8 cellular contexts compared by ENCODE assay signal in the genomic region with DNA sequence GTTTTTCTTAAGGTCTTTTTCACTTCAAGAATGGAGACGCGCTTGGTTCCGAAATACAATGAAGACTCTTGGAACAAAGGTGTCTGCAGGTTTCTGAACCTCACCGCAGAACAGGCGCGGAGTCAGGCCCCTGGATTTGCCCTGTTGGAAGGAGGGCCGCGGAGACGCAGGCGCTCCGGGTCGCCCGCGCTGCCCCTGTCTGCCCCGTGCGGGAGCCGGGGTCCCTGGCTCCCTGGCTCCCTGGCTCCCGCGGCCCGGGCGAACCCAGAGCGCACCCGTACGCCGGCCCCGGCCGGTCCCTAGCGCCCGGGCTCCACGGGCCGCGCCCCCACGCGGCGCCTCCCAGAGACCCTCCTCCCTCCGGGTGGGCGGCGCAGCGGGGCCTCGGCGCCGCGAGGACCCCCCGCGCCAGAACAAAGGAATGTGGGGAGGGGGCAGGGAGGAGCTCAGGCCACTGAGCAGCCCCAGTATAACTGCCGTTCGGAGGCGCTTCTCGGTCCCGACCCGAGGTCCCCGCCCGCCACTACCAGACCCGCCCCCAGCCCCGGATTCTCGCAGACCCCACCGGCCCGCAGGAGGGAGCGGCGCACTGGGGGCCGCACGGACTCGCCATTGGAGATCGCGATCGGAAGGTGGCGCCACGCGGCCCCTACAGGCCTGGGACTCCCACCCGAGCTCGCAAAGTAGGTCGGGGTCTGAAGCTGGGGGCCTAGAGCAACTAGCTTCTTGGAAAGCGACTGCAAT. TPM values are rescaled to one million over a fixed set of nuclear protein-coding genes. Genes with fewer than 3 reads are reported as not detected.
DNase-seq lines count a peak whose midpoint lies in the region; ATAC-seq and TF ChIP-seq lines count a peak whose summit lies in the region.

No MANE protein-coding gene starts in this region.

- peak overlapping the region; percentile 47; the same call in 1 of the 2 replicates for H3K9ac ChIP-seq in iPS-20b (ENCODE audit: low read depth, low read length)
- peak overlapping the region; percentile 93 to 98 (median 97) for H3K9ac ChIP-seq in skeletal muscle tissue (ENCODE audit: low read depth in 1 of 3, low read length in 3 of 3)

- H3K36me3 ChIP-seq in iPS-20b (ENCODE audit: insufficient read depth, low read depth, low read length): no peaks in the 10 kb centered on the region
- H3K36me3 ChIP-seq in skeletal muscle tissue (ENCODE audit: control insufficient read depth in 3 of 3, insufficient read depth in 3 of 3, low read length in 3 of 3): no peaks in the 10 kb centered on the region

- H3K9me3 ChIP-seq in iPS-20b (ENCODE audit: insufficient read depth, low read depth, low read length): no peaks in the 10 kb centered on the region
- H3K9me3 ChIP-seq in skeletal muscle tissue (ENCODE audit: control insufficient read depth in 3 of 3, low read length in 3 of 3): no peaks in the 10 kb centered on the region

- H3K27me3 Mint-ChIP-seq in HFFc6 (ENCODE audit: insufficient read depth): peaks cover 3% of the 10 kb centered on the region; the same call in 1 of the 2 replicates

- H3K4me1 ChIP-seq in iPS-20b (ENCODE audit: insufficient read depth, low read length) (peaks cover 15% of the 10 kb centered on the region), skeletal muscle tissue (ENCODE audit: control insufficient read depth in 3 of 3, insufficient read depth in 3 of 3, low read length in 3 of 3) (peaks cover 22 to 27% (median 23%) of the 10 kb centered on the region in 3 donors)

- H3K4me3 ChIP-seq in AG09309 (ENCODE audit: control insufficient read depth, low read depth, low read length) (peak overlapping the region; percentile 78), iPS-20b (ENCODE audit: low read length) (peak overlapping the region; percentile 68), skeletal muscle tissue (ENCODE audit: low read length in 3 of 3) (peak overlapping the region; percentile 81 to 94 (median 88))

- no peaks in the 10 kb centered on the region for H3K9me3 Mint-ChIP-seq in HFFc6

- peak; percentile 55 for TF ChIP-seq CTCF in AG09309 (IDR thresholded peaks at IDR 0.05; ENCODE audit: control insufficient read depth, insufficient read depth, low read depth, low read length, missing control alignments)
- TF ChIP-seq CTCF in HFFc6 (IDR thresholded peaks at IDR 0.05): peak; percentile 72

- H3K36me3 Mint-ChIP-seq in HFFc6 (ENCODE audit: low read depth): no peaks in the 10 kb centered on the region

- ATAC-seq in GM19395 (IDR thresholded peaks at IDR 0.05; ENCODE audit: unreplicated experiment) (no peak), GM21381 (IDR thresholded peaks at IDR 0.05; ENCODE audit: unreplicated experiment) (no peak)

- H3K27ac ChIP-seq in iPS-20b (ENCODE audit: low read length) (no peak overlapping the region), skeletal muscle tissue (ENCODE audit: low read depth, low read length) (peak overlapping the region; percentile 99)

- DNase-seq in AG09309 (ENCODE audit: low read depth): no peak
- no peak for DNase-seq in HFFc6
- peak; percentile 73 for DNase-seq in astrocyte of the hippocampus (ENCODE audit: low read depth, low spot score)
- DNase-seq in NCI-H510A (lab: John Stamatoyannopoulos, UW): no peak

- peaks cover 63% of the 10 kb centered on the region for H3K27me3 ChIP-seq in iPS-20b (ENCODE audit: insufficient read depth, low read length)
- H3K27me3 ChIP-seq in skeletal muscle tissue (ENCODE audit: control insufficient read depth in 3 of 3, insufficient read depth in 3 of 3, low read length in 3 of 3): no peaks in the 10 kb centered on the region

- H3K27ac Mint-ChIP-seq in HFFc6: peak overlapping the region; percentile 95

- H3K4me1 Mint-ChIP-seq in HFFc6 (ENCODE audit: low read depth): peaks cover 72% of the 10 kb centered on the region

- peak overlapping the region; percentile 96 for H3K4me3 Mint-ChIP-seq in HFFc6

RNA-seq across cellular contexts. Expression of a gene that starts 2.4 kb away (rescaled TPM):
- 10 to 100 TPM; 11.8 to 18.5 (median 17.4) TPM for total RNA-seq in HFFc6 (2021; fragmentation: NEBNext Ultra II Directional; extraction: Animal tissue kit (Norgen Biotek cat#: 25700))
- total RNA-seq in skeletal muscle tissue: 15.1 TPM

RNA-seq across cellular contexts. Expression of a gene that starts 59.5 kb away (rescaled TPM):
- total RNA-seq in HFFc6 (2021; fragmentation: NEBNext Ultra II Directional; extraction: Animal tissue kit (Norgen Biotek cat#: 25700)): 10 to 100 TPM in 4 of 6 experiments, 1 to 10 TPM in 2; 9.8 to 11.3 (median 10.6) TPM
- 21.9 TPM for total RNA-seq in skeletal muscle tissue
